8 cellular contexts compared by ENCODE assay signal in genomic region chr11:9760180-9760550, GRCh38.
DNase-seq lines count a peak whose midpoint lies in the region; ATAC-seq, FAIRE-seq and TF ChIP-seq lines count a peak whose summit lies in the region.

No MANE protein-coding gene starts in this region.

- H3K36me3 Mint-ChIP-seq in CD4-positive, alpha-beta memory T cell: peaks cover 0 to 5% of the 10 kb centered on the region in 2 donors

- no peaks in the 10 kb centered on the region for H3K9me3 Mint-ChIP-seq in CD4-positive, alpha-beta memory T cell

- intact Hi-C loops in pancreas (cut with DNase I): no loop called here
- intact Hi-C loops in CD4-positive, alpha-beta memory T cell (cut with micrococcal nuclease): no loop called here

- no peaks in the 10 kb centered on the region for H3K9me3 ChIP-seq in pancreas
- H3K9me3 ChIP-seq in CD4-positive, alpha-beta memory T cell (ENCODE audit: control insufficient read depth in 1 of 2, low read length in 2 of 2): no peaks in the 10 kb centered on the region

- H3K4me3 ChIP-seq in fibroblast of the aortic adventitia (ENCODE audit: low read depth, low read length) (no peak overlapping the region), pancreas (no peak overlapping the region)
- H3K4me3 ChIP-seq in CD4-positive, alpha-beta memory T cell (ENCODE audit: low read length in 2 of 2): no peak overlapping the region

- POLR2A ChIA-PET in RWPE1 (lab: Yijun Ruan, JAX; ENCODE audit: low non-redundant PET): interaction anchor here (0.6 kb wide), 1 partner anchor 519 kb away, joined by 4 read pairs; no protein-coding TSS in a partner anchor
- POLR2A ChIA-PET in CD4-positive, alpha-beta memory T cell (lab: Charles Lee; ENCODE audit: partially characterized antibody): interaction anchor here (0.8 to 1.6 kb wide), 3 partner anchors 187 to 538 kb away, joined by 3 to 6 read pairs (median 3); partner anchors contain the start of gene WEE1

- 68 to 78% methylated on average over 3 of the region's 3 CpGs for WGBS in pancreas, 2 donors

- TF ChIP-seq CTCF in RWPE1 (conservative IDR thresholded peaks at IDR 0.05; ENCODE audit: low read depth): no peak
- TF ChIP-seq CTCF in fibroblast of the aortic adventitia (IDR thresholded peaks at IDR 0.05; ENCODE audit: insufficient read depth, low read length): no peak
- no peak for TF ChIP-seq CTCF in pancreas (IDR thresholded peaks at IDR 0.05)

- CTCF ChIA-PET in RWPE1 (lab: Yijun Ruan, JAX): interaction anchor here (0.6 to 1.4 kb wide), 2 partner anchors 102 to 193 kb away, joined by 3 read pairs; no protein-coding TSS in a partner anchor
- CTCF ChIA-PET in CD4-positive, alpha-beta memory T cell (lab: Charles Lee; ENCODE audit: partially characterized antibody): interaction anchor here (0.7 to 4.4 kb wide), 9 partner anchors 11 to 606 kb away, joined by 3 to 38 read pairs (median 4); no protein-coding TSS in a partner anchor

- H3K4me3 Mint-ChIP-seq in CD4-positive, alpha-beta memory T cell: no peak overlapping the region

- ATAC-seq in pancreas (no peak), HG02623 (IDR thresholded peaks at IDR 0.05; ENCODE audit: unreplicated experiment) (no peak), HG03196 (IDR thresholded peaks at IDR 0.05; ENCODE audit: unreplicated experiment) (no peak), HG03175 (IDR thresholded peaks at IDR 0.05; ENCODE audit: unreplicated experiment) (no peak)

- H3K27ac ChIP-seq in RWPE1 (peak overlapping the region; percentile 99), pancreas (peak overlapping the region in 2 of 4 donors; percentile 48 to 83)
- no peak overlapping the region for H3K27ac ChIP-seq in CD4-positive, alpha-beta memory T cell (ENCODE audit: low read depth, low read length)

- H3K27ac Mint-ChIP-seq in CD4-positive, alpha-beta memory T cell: peak overlapping the region in 1 of 7 donors; percentile 95

- H3K36me3 ChIP-seq in pancreas: no peaks in the 10 kb centered on the region
- no peaks in the 10 kb centered on the region for H3K36me3 ChIP-seq in CD4-positive, alpha-beta memory T cell (ENCODE audit: insufficient read depth, low read length)

- no peaks in the 10 kb centered on the region for H3K27me3 Mint-ChIP-seq in CD4-positive, alpha-beta memory T cell

- H3K4me1 ChIP-seq in pancreas: peaks cover 6 to 11% (median 10%) of the 10 kb centered on the region in 3 donors
- H3K4me1 ChIP-seq in CD4-positive, alpha-beta memory T cell (ENCODE audit: insufficient read depth, low read length): peaks cover 16% of the 10 kb centered on the region

- peaks cover 10 to 25% (median 17%) of the 10 kb centered on the region in 4 donors for H3K4me1 Mint-ChIP-seq in CD4-positive, alpha-beta memory T cell

- no peak for FAIRE-seq in pancreas (lab: Jason Lieb, UNC)

- H3K27me3 ChIP-seq in pancreas: no peaks in the 10 kb centered on the region
- no peaks in the 10 kb centered on the region for H3K27me3 ChIP-seq in CD4-positive, alpha-beta memory T cell (ENCODE audit: insufficient read depth, low read length)

- DNase-seq in COLO829 (ENCODE audit: low spot score): peak; percentile 66
- DNase-seq in RWPE1 (ENCODE audit: low spot score): no peak
- DNase-seq in fibroblast of the aortic adventitia (ENCODE audit: low read depth): peak; percentile 97
- DNase-seq in pancreas: peak in 5 of 6 donors; percentile 36 to 71 (median 55)
- DNase-seq in CD4-positive, alpha-beta memory T cell: no peak

Comparison
In these comparisons a context has a peak if more than half of its experiments do, and no peak if none do; other contexts are left out.
1. DNase-seq: peak in COLO829 (single experiment), fibroblast of the aortic adventitia (single experiment) and pancreas (5 of 6); none in RWPE1 (single experiment) and CD4-positive, alpha-beta memory T cell (0 of 5).